1 cellular context compared by ENCODE assay signal in genomic region chr7:9600974-9601373, GRCh38.
TF ChIP-seq lines count a peak whose summit lies in the region.

No MANE protein-coding gene starts in this region.

TF ChIP-seq in GM23338, 12 proteins besides CTCF, POLR2A, EP300 and RAD21:
- TF ChIP-seq, protein P1, sequence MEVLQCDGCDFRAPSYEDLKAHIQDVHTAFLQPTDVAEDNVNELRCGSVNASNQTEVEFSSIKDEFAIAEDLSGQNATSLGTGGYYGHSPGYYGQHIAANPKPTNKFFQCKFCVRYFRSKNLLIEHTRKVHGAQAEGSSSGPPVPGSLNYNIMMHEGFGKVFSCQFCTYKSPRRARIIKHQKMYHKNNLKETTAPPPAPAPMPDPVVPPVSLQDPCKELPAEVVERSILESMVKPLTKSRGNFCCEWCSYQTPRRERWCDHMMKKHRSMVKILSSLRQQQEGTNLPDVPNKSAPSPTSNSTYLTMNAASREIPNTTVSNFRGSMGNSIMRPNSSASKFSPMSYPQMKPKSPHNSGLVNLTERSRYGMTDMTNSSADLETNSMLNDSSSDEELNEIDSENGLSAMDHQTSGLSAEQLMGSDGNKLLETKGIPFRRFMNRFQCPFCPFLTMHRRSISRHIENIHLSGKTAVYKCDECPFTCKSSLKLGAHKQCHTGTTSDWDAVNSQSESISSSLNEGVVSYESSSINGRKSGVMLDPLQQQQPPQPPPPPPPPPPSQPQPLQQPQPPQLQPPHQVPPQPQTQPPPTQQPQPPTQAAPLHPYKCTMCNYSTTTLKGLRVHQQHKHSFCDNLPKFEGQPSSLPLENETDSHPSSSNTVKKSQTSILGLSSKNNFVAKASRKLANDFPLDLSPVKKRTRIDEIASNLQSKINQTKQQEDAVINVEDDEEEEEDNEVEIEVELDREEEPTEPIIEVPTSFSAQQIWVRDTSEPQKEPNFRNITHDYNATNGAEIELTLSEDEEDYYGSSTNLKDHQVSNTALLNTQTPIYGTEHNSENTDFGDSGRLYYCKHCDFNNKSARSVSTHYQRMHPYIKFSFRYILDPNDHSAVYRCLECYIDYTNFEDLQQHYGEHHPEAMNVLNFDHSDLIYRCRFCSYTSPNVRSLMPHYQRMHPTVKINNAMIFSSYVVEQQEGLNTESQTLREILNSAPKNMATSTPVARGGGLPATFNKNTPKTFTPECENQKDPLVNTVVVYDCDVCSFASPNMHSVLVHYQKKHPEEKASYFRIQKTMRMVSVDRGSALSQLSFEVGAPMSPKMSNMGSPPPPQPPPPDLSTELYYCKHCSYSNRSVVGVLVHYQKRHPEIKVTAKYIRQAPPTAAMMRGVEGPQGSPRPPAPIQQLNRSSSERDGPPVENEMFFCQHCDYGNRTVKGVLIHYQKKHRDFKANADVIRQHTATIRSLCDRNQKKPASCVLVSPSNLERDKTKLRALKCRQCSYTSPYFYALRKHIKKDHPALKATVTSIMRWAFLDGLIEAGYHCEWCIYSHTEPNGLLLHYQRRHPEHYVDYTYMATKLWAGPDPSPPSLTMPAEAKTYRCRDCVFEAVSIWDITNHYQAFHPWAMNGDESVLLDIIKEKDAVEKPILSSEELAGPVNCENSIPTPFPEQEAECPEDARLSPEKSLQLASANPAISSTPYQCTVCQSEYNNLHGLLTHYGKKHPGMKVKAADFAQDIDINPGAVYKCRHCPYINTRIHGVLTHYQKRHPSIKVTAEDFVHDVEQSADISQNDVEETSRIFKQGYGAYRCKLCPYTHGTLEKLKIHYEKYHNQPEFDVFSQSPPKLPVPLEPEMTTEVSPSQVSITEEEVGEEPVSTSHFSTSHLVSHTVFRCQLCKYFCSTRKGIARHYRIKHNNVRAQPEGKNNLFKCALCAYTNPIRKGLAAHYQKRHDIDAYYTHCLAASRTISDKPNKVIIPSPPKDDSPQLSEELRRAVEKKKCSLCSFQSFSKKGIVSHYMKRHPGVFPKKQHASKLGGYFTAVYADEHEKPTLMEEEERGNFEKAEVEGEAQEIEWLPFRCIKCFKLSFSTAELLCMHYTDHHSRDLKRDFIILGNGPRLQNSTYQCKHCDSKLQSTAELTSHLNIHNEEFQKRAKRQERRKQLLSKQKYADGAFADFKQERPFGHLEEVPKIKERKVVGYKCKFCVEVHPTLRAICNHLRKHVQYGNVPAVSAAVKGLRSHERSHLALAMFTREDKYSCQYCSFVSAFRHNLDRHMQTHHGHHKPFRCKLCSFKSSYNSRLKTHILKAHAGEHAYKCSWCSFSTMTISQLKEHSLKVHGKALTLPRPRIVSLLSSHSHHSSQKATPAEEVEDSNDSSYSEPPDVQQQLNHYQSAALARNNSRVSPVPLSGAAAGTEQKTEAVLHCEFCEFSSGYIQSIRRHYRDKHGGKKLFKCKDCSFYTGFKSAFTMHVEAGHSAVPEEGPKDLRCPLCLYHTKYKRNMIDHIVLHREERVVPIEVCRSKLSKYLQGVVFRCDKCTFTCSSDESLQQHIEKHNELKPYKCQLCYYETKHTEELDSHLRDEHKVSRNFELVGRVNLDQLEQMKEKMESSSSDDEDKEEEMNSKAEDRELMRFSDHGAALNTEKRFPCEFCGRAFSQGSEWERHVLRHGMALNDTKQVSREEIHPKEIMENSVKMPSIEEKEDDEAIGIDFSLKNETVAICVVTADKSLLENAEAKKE (CRISPR knock-in tag; IDR thresholded peaks at IDR 0.05) = no peak
- TF ChIP-seq STAT1 (IDR thresholded peaks at IDR 0.05; ENCODE audit: unreplicated experiment) = no peak
- no peak for TF ChIP-seq EZH2 (IDR thresholded peaks at IDR 0.05; ENCODE audit: low read depth, unreplicated experiment)
TF ChIP-seq in GM23338: peak in this region for 0.
